Comparison of ENCODE assay signal across 9 cellular contexts in genomic region chr2:226796012-226796839, GRCh38. TPM values are rescaled to one million over a fixed set of nuclear protein-coding genes. Genes with fewer than 3 reads are reported as not detected.
DNase-seq lines count a peak whose midpoint lies in the region; ATAC-seq and TF ChIP-seq lines count a peak whose summit lies in the region.
"Had no signal": no experiment of that assay in that cellular context is flagged by ENCODE, and none has a peak within 500 bp of the region (broad histone marks: within the 10 kb centered on the region; RNA-seq: fewer than 3 reads in every experiment).

No MANE protein-coding gene starts in this region.

- peaks cover 9% of the 10 kb centered on the region for H3K79me1 ChIP-seq in mesendoderm (ENCODE audit: low read length)

- no peak overlapping the region for H2AK5ac ChIP-seq in mesendoderm (ENCODE audit: low read length)

- H3K4me3 ChIP-seq in mesendoderm (ENCODE audit: low read length) (no peak overlapping the region), upper lobe of left lung (peak overlapping the region in 3 of 4 donors; percentile 58 to 91 (median 82))

- peaks cover 40% of the 10 kb centered on the region for H3K4me1 Mint-ChIP-seq in T-helper 1 cell treated with Interleukin-12 subunit alpha and Interleukin-12 subunit beta and Interleukin-4 antibody, amounts not matched to agents 30 μg/mL and 1 μg/mL, for 36 hours (ENCODE audit: low read depth)
- peaks cover 57% of the 10 kb centered on the region for H3K4me1 Mint-ChIP-seq in chondrocyte (ENCODE audit: low read depth)

- H2BK15ac ChIP-seq in mesendoderm (replicated peaks; ENCODE audit: low read depth), result no peak overlapping the region

- peak overlapping the region; percentile 57 for H3K23ac ChIP-seq in mesendoderm (ENCODE audit: low read length)

- no peak overlapping the region for H3K18ac ChIP-seq in mesendoderm (ENCODE audit: low read length)

- DNase-seq in T-helper 1 cell (no peak), chondrocyte (ENCODE audit: low spot score) (no peak), mesendoderm (no peak), upper lobe of left lung (peak in 1 of 2 donors; percentile 80), cortex of kidney (lab: John Stamatoyannopoulos, UW) (no peak), UCSD-AML1 (lab: John Stamatoyannopoulos, UW; ENCODE audit: unreplicated experiment) (no peak)
- DNase-seq in activated CD4-positive, alpha-beta T cell treated with anti-CD3 and anti-CD28 coated beads for 48 hours, result no peak

- no peaks in the 10 kb centered on the region for H3K27me3 ChIP-seq in mesendoderm (ENCODE audit: insufficient read depth, low read length, poor library complexity)
- no peaks in the 10 kb centered on the region for H3K27me3 ChIP-seq in upper lobe of left lung

- no peak overlapping the region for H3K9ac ChIP-seq in mesendoderm (ENCODE audit: low read length)

- no peak overlapping the region for H4K8ac ChIP-seq in mesendoderm (ENCODE audit: low read depth, low read length)

- no peak overlapping the region for H3K4ac ChIP-seq in mesendoderm (ENCODE audit: low read depth, low read length)

- H3K27ac Mint-ChIP-seq in T-helper 1 cell treated with Interleukin-12 subunit alpha and Interleukin-12 subunit beta and Interleukin-4 antibody, amounts not matched to agents 30 μg/mL and 1 μg/mL, for 36 hours, result no peak overlapping the region
- H3K27ac Mint-ChIP-seq in chondrocyte (ENCODE audit: unreplicated experiment), result no peak overlapping the region
- H3K27ac Mint-ChIP-seq: B cell had no signal

- peaks cover 2% of the 10 kb centered on the region for H3K36me3 ChIP-seq in mesendoderm (ENCODE audit: control insufficient read depth, insufficient read depth, low read length)
- peaks cover 0 to 4% (median 0%) of the 10 kb centered on the region in 4 donors for H3K36me3 ChIP-seq in upper lobe of left lung

- ATAC-seq in upper lobe of left lung (ENCODE audit: low FRiP score in 2 of 2), result no peak

- peak overlapping the region; percentile 52 for H3K56ac ChIP-seq in mesendoderm (ENCODE audit: low read length)

- H4K5ac ChIP-seq in mesendoderm (ENCODE audit: low read length), result no peak overlapping the region

- no peak for TF ChIP-seq POLR2A in upper lobe of left lung (IDR thresholded peaks at IDR 0.05)

- TF ChIP-seq CTCF in chondrocyte (IDR thresholded peaks at IDR 0.05), result no peak
- TF ChIP-seq CTCF in upper lobe of left lung (IDR thresholded peaks at IDR 0.05), result no peak

- H3K27me3 Mint-ChIP-seq in T-helper 1 cell treated with Interleukin-12 subunit alpha and Interleukin-12 subunit beta and Interleukin-4 antibody, amounts not matched to agents 30 μg/mL and 1 μg/mL, for 36 hours (ENCODE audit: low read depth), result no peaks in the 10 kb centered on the region
- no peaks in the 10 kb centered on the region for H3K27me3 Mint-ChIP-seq in chondrocyte (ENCODE audit: low read depth)
- H3K27me3 Mint-ChIP-seq: B cell had no signal

- H3K27ac ChIP-seq in mesendoderm (ENCODE audit: low read depth, low read length), result no peak overlapping the region
- peak overlapping the region; percentile 68 to 90 (median 88) for H3K27ac ChIP-seq in upper lobe of left lung

- H3K79me2 ChIP-seq in mesendoderm (ENCODE audit: control insufficient read depth, insufficient read depth, low read length), result peaks cover 60% of the 10 kb centered on the region

- H3K9me3 Mint-ChIP-seq in T-helper 1 cell treated with Interleukin-12 subunit alpha and Interleukin-12 subunit beta and Interleukin-4 antibody, amounts not matched to agents 30 μg/mL and 1 μg/mL, for 36 hours, result no peaks in the 10 kb centered on the region
- no peaks in the 10 kb centered on the region for H3K9me3 Mint-ChIP-seq in chondrocyte (ENCODE audit: low read depth)

- H3K4me1 ChIP-seq in mesendoderm (ENCODE audit: control insufficient read depth, low read depth, low read length) (peaks cover 11% of the 10 kb centered on the region), upper lobe of left lung (peaks cover 27 to 84% (median 57%) of the 10 kb centered on the region in 4 donors)

- H3K9me3 ChIP-seq in upper lobe of left lung, result no peaks in the 10 kb centered on the region

- no peak overlapping the region for H2BK5ac ChIP-seq in mesendoderm (ENCODE audit: low read length)

- peak overlapping the region; percentile 26 for H3K4me3 Mint-ChIP-seq in T-helper 1 cell treated with Interleukin-12 subunit alpha and Interleukin-12 subunit beta and Interleukin-4 antibody, amounts not matched to agents 30 μg/mL and 1 μg/mL, for 36 hours
- H3K4me3 Mint-ChIP-seq in chondrocyte (ENCODE audit: unreplicated experiment), result peak overlapping the region; percentile 26

- peaks cover 8% of the 10 kb centered on the region for H3K36me3 Mint-ChIP-seq in T-helper 1 cell treated with Interleukin-12 subunit alpha and Interleukin-12 subunit beta and Interleukin-4 antibody, amounts not matched to agents 30 μg/mL and 1 μg/mL, for 36 hours (ENCODE audit: low read depth)
- H3K36me3 Mint-ChIP-seq in chondrocyte (ENCODE audit: low read depth), result peaks cover 5% of the 10 kb centered on the region

- no peak for TF ChIP-seq EP300 in upper lobe of left lung (IDR thresholded peaks at IDR 0.05)

- WGBS in mesendoderm (ENCODE audit: extremely low coverage, insufficient coverage, low lambda C conversion rate), result no CpG with 5 or more reads among the region's 25 CpGs
- 78 to 85% methylated on average over 13 to 23 of the region's 25 CpGs for WGBS in upper lobe of left lung, 2 donors

- no peak overlapping the region for H2BK120ac ChIP-seq in mesendoderm (ENCODE audit: low read depth, low read length)

- H3K4me2 ChIP-seq in mesendoderm (ENCODE audit: low read length), result no peak overlapping the region

RNA-seq across cellular contexts. Expression of gene IRS1, which starts 3.4 kb away (rescaled TPM):
- total RNA-seq in chondrocyte, result 5.8 to 12.4 TPM (median 12.0 TPM) in 3 replicates
- 11.7 TPM for polyA plus RNA-seq in mesendoderm (2013, experiment 1 of 2)
- polyA plus RNA-seq in mesendoderm (2013, experiment 2 of 2), result 11.3 TPM
- 10 to 100 TPM in 5 of 6 donors, 1 to 10 TPM in 1; 9.3 to 14.3 (median 12.4) TPM for total RNA-seq in upper lobe of left lung

RNA-seq across cellular contexts. Expression of gene RHBDD1, which starts 39.6 kb away (rescaled TPM):
- total RNA-seq in chondrocyte (28.8 to 33.6 TPM (median 30.0 TPM) in 3 replicates), upper lobe of left lung (10 to 100 TPM in 5 of 6 donors, 1 to 10 TPM in 1; 2.6 to 40.2 (median 14.5) TPM)
- 16.6 TPM for polyA plus RNA-seq in mesendoderm (2013, experiment 1 of 2)
- 17.8 TPM for polyA plus RNA-seq in mesendoderm (2013, experiment 2 of 2)
